1 cellular context compared by ENCODE assay signal in the genomic region with DNA sequence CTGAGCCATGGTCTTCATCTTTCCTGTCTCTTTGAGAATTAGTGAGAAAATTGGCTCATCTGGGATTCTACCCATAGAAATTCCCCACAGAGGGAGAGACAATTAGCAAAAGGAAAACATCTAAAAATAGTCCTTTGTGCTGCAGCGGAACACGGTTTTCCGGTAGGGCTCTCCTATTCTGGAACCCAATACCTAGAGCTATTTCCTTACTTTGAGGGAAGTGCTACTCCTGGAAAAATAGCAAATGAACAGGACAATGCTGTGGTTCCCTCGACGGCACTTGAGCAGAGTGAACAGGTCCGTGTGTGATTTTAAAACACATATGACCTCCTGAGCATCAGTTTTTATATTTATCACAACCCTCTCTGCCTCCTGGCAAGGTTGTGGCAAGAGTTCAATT.
TF ChIP-seq lines count a peak whose summit lies in the region.

No MANE protein-coding gene starts in this region.

TF ChIP-seq in GM23338, 12 proteins besides CTCF, POLR2A, EP300 and RAD21 (continued from another document):
- TF ChIP-seq ZNF462 (CRISPR knock-in tag; IDR thresholded peaks at IDR 0.05) = no peak
- no peak for TF ChIP-seq EZH2 (IDR thresholded peaks at IDR 0.05; ENCODE audit: low read depth, unreplicated experiment)
- no peak for TF ChIP-seq JUNB (IDR thresholded peaks at IDR 0.05; ENCODE audit: unreplicated experiment)
TF ChIP-seq in GM23338: peak in this region for 0.
